ENCODE assay signal across 10 cellular contexts in genomic region chr14:76954371-76954770, GRCh38.
DNase-seq lines count a peak whose midpoint lies in the region; ATAC-seq and TF ChIP-seq lines count a peak whose summit lies in the region.
"Had no signal": no experiment of that assay in that cellular context is flagged by ENCODE, and none has a peak within 500 bp of the region (broad histone marks: within the 10 kb centered on the region; RNA-seq: fewer than 3 reads in every experiment).

No MANE protein-coding gene starts in this region.

- H3K4me3 ChIP-seq in body of pancreas (no peak overlapping the region), tibial artery (no peak overlapping the region)

- H3K27ac Mint-ChIP-seq in activated naive CD4-positive, alpha-beta T cell treated with anti-CD3 and anti-CD28 coated beads for 36 hours, result peak overlapping the region; percentile 97
- peak overlapping the region; percentile 98 for H3K27ac Mint-ChIP-seq in mesothelial cell of epicardium

- no peaks in the 10 kb centered on the region for H3K27me3 Mint-ChIP-seq in activated naive CD4-positive, alpha-beta T cell treated with anti-CD3 and anti-CD28 coated beads for 36 hours (ENCODE audit: low read depth)
- no peaks in the 10 kb centered on the region for H3K27me3 Mint-ChIP-seq in mesothelial cell of epicardium (ENCODE audit: low read depth)

- H3K36me3 ChIP-seq in body of pancreas (replicated peaks in 1 of 2; ENCODE audit: insufficient read depth in 1 of 2, low read depth in 2 of 2) (no peaks in the 10 kb centered on the region), tibial artery (no peaks in the 10 kb centered on the region)

- ATAC-seq in body of pancreas, result no peak

- H3K27ac ChIP-seq in body of pancreas (peak overlapping the region in 3 of 4 donors; percentile 91 to 93 (median 91)), tibial artery (peak overlapping the region; percentile 92 to 94)

- peaks cover 57% of the 10 kb centered on the region for H3K4me1 Mint-ChIP-seq in activated naive CD4-positive, alpha-beta T cell treated with anti-CD3 and anti-CD28 coated beads for 36 hours (ENCODE audit: low read depth)
- peaks cover 76% of the 10 kb centered on the region for H3K4me1 Mint-ChIP-seq in mesothelial cell of epicardium

- H3K27me3 ChIP-seq in body of pancreas (no peaks in the 10 kb centered on the region), tibial artery (no peaks in the 10 kb centered on the region)

- WGBS in body of pancreas, 2 donors, result 80 to 89% methylated on average over 3 of the region's 3 CpGs

- H3K9me3 ChIP-seq in body of pancreas (no peaks in the 10 kb centered on the region), tibial artery (no peaks in the 10 kb centered on the region)

- TF ChIP-seq POLR2A in body of pancreas (IDR thresholded peaks at IDR 0.05), result no peak

- CTCF ChIA-PET in activated naive CD4-positive, alpha-beta T cell treated with anti-CD3 and anti-CD28 coated beads for 36 hours (lab: Charles Lee), result interaction anchor here (0.6 to 4.5 kb wide), 7 partner anchors 41 to 101 kb away, joined by 3 to 47 read pairs (median 7); no protein-coding TSS in a partner anchor

- H3K4me1 ChIP-seq in body of pancreas (peaks cover 60% of the 10 kb centered on the region), tibial artery (peaks cover 6 to 95% (median 82%) of the 10 kb centered on the region in 4 donors)

- no peaks in the 10 kb centered on the region for H3K9me3 Mint-ChIP-seq in activated naive CD4-positive, alpha-beta T cell treated with anti-CD3 and anti-CD28 coated beads for 36 hours
- no peaks in the 10 kb centered on the region for H3K9me3 Mint-ChIP-seq in mesothelial cell of epicardium

- no peak for DNase-seq in activated naive CD4-positive, alpha-beta T cell treated with anti-CD3 and anti-CD28 coated beads for 36 hours
- no peak for DNase-seq in activated naive CD4-positive, alpha-beta T cell treated with anti-CD3 and anti-CD28 coated beads, Interleukin-2, amount 50 U/mL, for 16 hours
- DNase-seq in body of pancreas (no peak), mesothelial cell of epicardium (ENCODE audit: low spot score in 2 of 2, unreplicated experiment in 2 of 2) (no peak), tibial artery (no peak), H4 (ENCODE audit: low spot score) (no peak), anterior cingulate cortex (lab: John Stamatoyannopoulos, UW) (no peak), SK-N-DZ (ENCODE audit: low spot score) (no peak)
- DNase-seq: AML-193, Karpas-422 had no signal

- H3K36me3 Mint-ChIP-seq in activated naive CD4-positive, alpha-beta T cell treated with anti-CD3 and anti-CD28 coated beads for 36 hours (ENCODE audit: low read depth), result no peaks in the 10 kb centered on the region
- no peaks in the 10 kb centered on the region for H3K36me3 Mint-ChIP-seq in mesothelial cell of epicardium

- no peak for TF ChIP-seq CTCF in body of pancreas (IDR thresholded peaks at IDR 0.05)
- no peak for TF ChIP-seq CTCF in mesothelial cell of epicardium (IDR thresholded peaks at IDR 0.05; ENCODE audit: unreplicated experiment)
- TF ChIP-seq CTCF in tibial artery (IDR thresholded peaks at IDR 0.05), result no peak

- intact Hi-C loops in activated naive CD4-positive, alpha-beta T cell treated with anti-CD3 and anti-CD28 coated beads for 36 hours (cut with micrococcal nuclease), result loop anchor here (10.0 kb wide), 1 partner anchor 1430 kb away; the partner anchor contains the start of gene BATF
- intact Hi-C loops in body of pancreas (cut with DNase I), result no loop called here
- intact Hi-C loops in tibial artery (cut with DNase I; ENCODE audit: low total_unique reads), result no loop called here

- H3K4me3 Mint-ChIP-seq in activated naive CD4-positive, alpha-beta T cell treated with anti-CD3 and anti-CD28 coated beads for 36 hours, result no peak overlapping the region
- H3K4me3 Mint-ChIP-seq in mesothelial cell of epicardium, result no peak overlapping the region
